In genomic region chr3:159761377-159761776, GRCh38 we compare ENCODE assay signal across 11 cellular contexts.
DNase-seq lines count a peak whose midpoint lies in the region; ATAC-seq and TF ChIP-seq lines count a peak whose summit lies in the region.
"Had no signal": no experiment of that assay in that cellular context is flagged by ENCODE, and none has a peak within 500 bp of the region (broad histone marks: within the 10 kb centered on the region; RNA-seq: fewer than 3 reads in every experiment).

No MANE protein-coding gene starts in this region.

- H3K4me3 ChIP-seq in HFF-Myc (replicated peaks; ENCODE audit: low read depth, low read length) (peak overlapping the region; percentile 80; the same call in 1 of the 2 replicates), hepatocyte (no peak overlapping the region), stomach smooth muscle (ENCODE audit: low read length in 2 of 2) (peak overlapping the region in 1 of 2 donors; percentile 44)
- no peak overlapping the region for H3K4me3 ChIP-seq in naive thymus-derived CD4-positive, alpha-beta T cell (ENCODE audit: low read length)
- H3K4me3 ChIP-seq: SJCRH30 had no signal

- peak overlapping the region; percentile 91 for H3K27ac ChIP-seq in hepatocyte
- H3K27ac ChIP-seq in stomach smooth muscle (ENCODE audit: low read length): peak overlapping the region; percentile 95
- no peak overlapping the region for H3K27ac ChIP-seq in naive thymus-derived CD4-positive, alpha-beta T cell (ENCODE audit: low read depth, low read length)
- H3K27ac ChIP-seq: SJCRH30 had no signal

- TF ChIP-seq CTCF in HFF-Myc (IDR thresholded peaks at IDR 0.05; ENCODE audit: low read depth, low read length, missing control alignments): no peak
- TF ChIP-seq CTCF in hepatocyte (IDR thresholded peaks at IDR 0.05; ENCODE audit: poor library complexity): no peak

- H3K4me1 Mint-ChIP-seq in naive thymus-derived CD4-positive, alpha-beta T cell: peaks cover 12 to 18% (median 13%) of the 10 kb centered on the region in 7 donors

- peaks cover 0 to 11% (median 5%) of the 10 kb centered on the region in 11 donors for H3K9me3 Mint-ChIP-seq in naive thymus-derived CD4-positive, alpha-beta T cell

- H3K36me3 Mint-ChIP-seq in naive thymus-derived CD4-positive, alpha-beta T cell: peaks cover 0 to 3% (median 0%) of the 10 kb centered on the region in 5 donors
- H3K36me3 Mint-ChIP-seq: natural killer cell had no signal

- no peaks in the 10 kb centered on the region for H3K9me2 ChIP-seq in hepatocyte (replicated peaks; ENCODE audit: insufficient read depth)

- H3K27me3 ChIP-seq in hepatocyte: no peaks in the 10 kb centered on the region
- H3K27me3 ChIP-seq in stomach smooth muscle (ENCODE audit: control insufficient read depth in 1 of 2, insufficient read depth in 2 of 2, low read length in 2 of 2): no peaks in the 10 kb centered on the region
- H3K27me3 ChIP-seq in naive thymus-derived CD4-positive, alpha-beta T cell (ENCODE audit: control insufficient read depth in 2 of 2, insufficient read depth in 2 of 2, low read length in 2 of 2): no peaks in the 10 kb centered on the region
- H3K27me3 ChIP-seq: SJCRH30 had no signal

- CTCF ChIA-PET in naive thymus-derived CD4-positive, alpha-beta T cell (lab: Charles Lee): no interaction called here

- DNase-seq in HFF-Myc (ENCODE audit: extremely low read depth, low read depth): no peak
- peak; percentile 71 for DNase-seq in astrocyte of the hippocampus (ENCODE audit: low read depth, low spot score)
- no peak for DNase-seq in hepatocyte (ENCODE audit: low spot score)
- DNase-seq in naive thymus-derived CD4-positive, alpha-beta T cell: no peak
- DNase-seq in GM19238 (ENCODE audit: insufficient read length, low spot score): no peak
- no peak for DNase-seq in activated naive CD4-positive, alpha-beta T cell treated with Interleukin-2 at 50 U/mL for 16 hours
- DNase-seq: KG1, natural killer cell, SJCRH30 had no signal

- no peak overlapping the region for H3K4me3 Mint-ChIP-seq in naive thymus-derived CD4-positive, alpha-beta T cell

- POLR2A ChIA-PET in naive thymus-derived CD4-positive, alpha-beta T cell (lab: Charles Lee): no interaction called here

- H3K4me1 ChIP-seq in hepatocyte (ENCODE audit: insufficient read depth) (peaks cover 13% of the 10 kb centered on the region), stomach smooth muscle (ENCODE audit: control insufficient read depth, insufficient read depth, low read length) (peaks cover 34% of the 10 kb centered on the region)
- H3K4me1 ChIP-seq in naive thymus-derived CD4-positive, alpha-beta T cell (ENCODE audit: control insufficient read depth in 2 of 2, insufficient read depth in 2 of 2, low read length in 2 of 2): no peaks in the 10 kb centered on the region

- intact Hi-C loops in naive thymus-derived CD4-positive, alpha-beta T cell (cut with micrococcal nuclease): no loop called here

- no peak overlapping the region for H3K4me2 ChIP-seq in hepatocyte

- no peak for ATAC-seq in HG03439 (IDR thresholded peaks at IDR 0.05; ENCODE audit: unreplicated experiment)
- no peak for ATAC-seq in naive thymus-derived CD4-positive, alpha-beta T cell
- ATAC-seq: natural killer cell had no signal

- H2AFZ ChIP-seq in hepatocyte: no peak overlapping the region

- peaks cover 4% of the 10 kb centered on the region for H3K79me2 ChIP-seq in hepatocyte

- H3K27me3 Mint-ChIP-seq in naive thymus-derived CD4-positive, alpha-beta T cell: peaks cover 38 to 49% (median 46%) of the 10 kb centered on the region in 5 donors

- H3K27ac Mint-ChIP-seq in naive thymus-derived CD4-positive, alpha-beta T cell: no peak overlapping the region
- H3K27ac Mint-ChIP-seq: natural killer cell had no signal

- H3K9ac ChIP-seq in stomach smooth muscle (ENCODE audit: low read length in 2 of 2): peak overlapping the region; percentile 21 to 83

- 96% methylated on average over 1 of the region's 1 CpG for WGBS in hepatocyte (ENCODE audit: low lambda C conversion rate, missing lambda C conversion rate)

- H3K36me3 ChIP-seq in hepatocyte (replicated peaks; ENCODE audit: insufficient read depth, low read depth) (no peaks in the 10 kb centered on the region), stomach smooth muscle (ENCODE audit: control insufficient read depth in 2 of 2, insufficient read depth in 2 of 2, low read length in 2 of 2) (no peaks in the 10 kb centered on the region)
- H3K36me3 ChIP-seq in naive thymus-derived CD4-positive, alpha-beta T cell (ENCODE audit: control insufficient read depth in 2 of 3, insufficient read depth in 3 of 3, low read length in 3 of 3): no peaks in the 10 kb centered on the region
- H3K36me3 ChIP-seq: SJCRH30 had no signal

- H3K9me3 ChIP-seq in hepatocyte (ENCODE audit: low read depth) (no peaks in the 10 kb centered on the region), stomach smooth muscle (ENCODE audit: control insufficient read depth in 2 of 2, low read length in 2 of 2) (no peaks in the 10 kb centered on the region)
- no peaks in the 10 kb centered on the region for H3K9me3 ChIP-seq in naive thymus-derived CD4-positive, alpha-beta T cell (ENCODE audit: control insufficient read depth in 2 of 3, low read length in 3 of 3)
- H3K9me3 ChIP-seq: SJCRH30 had no signal

- no peaks in the 10 kb centered on the region for H4K20me1 ChIP-seq in hepatocyte (ENCODE audit: insufficient read depth, poor library complexity, severe bottlenecking)
